13 cellular contexts compared by ENCODE assay signal in the genomic region with DNA sequence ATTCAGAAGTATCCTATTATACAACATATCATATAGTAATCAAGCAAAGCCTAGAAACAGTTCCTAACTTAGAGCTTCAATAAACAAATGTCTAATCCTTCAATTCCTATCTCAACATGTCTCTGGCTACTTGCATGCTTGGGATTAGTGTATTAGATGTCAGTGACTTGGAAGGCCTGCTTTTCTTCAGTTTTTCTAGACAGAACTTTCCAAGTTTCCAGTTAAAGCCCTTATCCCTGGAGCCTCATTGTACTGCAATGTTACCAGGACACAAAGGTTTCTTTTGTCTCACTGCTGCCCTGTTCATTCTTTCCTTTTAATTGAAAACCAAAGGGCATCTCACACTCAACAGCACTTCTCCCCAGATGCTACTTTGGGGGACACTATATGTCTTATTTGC. TPM values are rescaled to one million over a fixed set of nuclear protein-coding genes. Genes with fewer than 3 reads are reported as not detected.
DNase-seq lines count a peak whose midpoint lies in the region; ATAC-seq and TF ChIP-seq lines count a peak whose summit lies in the region.
"Had no signal": no experiment of that assay in that cellular context is flagged by ENCODE, and none has a peak within 500 bp of the region (broad histone marks: within the 10 kb centered on the region; RNA-seq: fewer than 3 reads in every experiment).

No MANE protein-coding gene starts in this region.

- no peak overlapping the region for H2AFZ ChIP-seq in IMR-90 (replicated peaks; ENCODE audit: low read length, poor library complexity)

- no peak overlapping the region for H2BK5ac ChIP-seq in IMR-90 (ENCODE audit: low read depth, low read length, poor library complexity, severe bottlenecking)

- BruUV-seq in IMR-90 (replicated peaks; lab: Mats Ljungman, UMichigan), result no TSS peak

- H3K4me1 ChIP-seq in IMR-90 (ENCODE audit: control insufficient read depth, insufficient read depth, low read length) (no peaks in the 10 kb centered on the region), esophagus squamous epithelium (peaks cover 8 to 31% (median 22%) of the 10 kb centered on the region in 3 donors)
- H3K4me1 ChIP-seq: HAP-1 had no signal

- in situ Hi-C loops in IMR-90 (cut with MboI; ENCODE audit: low sequenced_read_pairs), result loop anchor here (5.0 kb wide), 1 partner anchor 82 kb away; no protein-coding TSS in a partner anchor

- no peak overlapping the region for H3K9ac ChIP-seq in IMR-90 (ENCODE audit: low read depth, low read length)
- H3K9ac ChIP-seq: BLaER1 had no signal

- H3K36me3 ChIP-seq in IMR-90 (ENCODE audit: control insufficient read depth, insufficient read depth, low read length), result peaks cover 45% of the 10 kb centered on the region
- H3K36me3 ChIP-seq in esophagus squamous epithelium, result peaks cover 0 to 82% (median 19%) of the 10 kb centered on the region in 3 donors

- H3K23ac ChIP-seq in IMR-90 (ENCODE audit: low read depth, low read length), result no peak overlapping the region

- H4K8ac ChIP-seq in IMR-90 (ENCODE audit: low read depth in 2 of 2, low read length in 2 of 2), result no peak overlapping the region

- no peak overlapping the region for H2AK9ac ChIP-seq in IMR-90 (replicated peaks; ENCODE audit: low read depth, low read length, poor library complexity)

- no peak for TF ChIP-seq RAD21 in IMR-90 (IDR thresholded peaks at IDR 0.05; ENCODE audit: low read length)

- no peak overlapping the region for H3K18ac ChIP-seq in IMR-90 (ENCODE audit: low read depth, low read length)

- no peak overlapping the region; the same call in 1 of the 2 replicates for H2AK5ac ChIP-seq in IMR-90 (ENCODE audit: low read depth, low read length)

- peaks cover 3% of the 10 kb centered on the region; the same call in 1 of the 2 replicates for H4K20me1 ChIP-seq in IMR-90 (ENCODE audit: insufficient read depth, low read length)
- H4K20me1 ChIP-seq: BLaER1 had no signal

- no peak overlapping the region for H3K4ac ChIP-seq in IMR-90 (ENCODE audit: low read depth, low read length)

- H3K9me3 ChIP-seq in IMR-90 (ENCODE audit: control insufficient read depth, insufficient read depth, low read length) (no peaks in the 10 kb centered on the region), esophagus squamous epithelium (no peaks in the 10 kb centered on the region)
- H3K9me3 ChIP-seq: BLaER1, HAP-1 had no signal

- CTCF ChIA-PET in IMR-90 (lab: Yijun Ruan, JAX), result interaction anchor here (0.6 kb wide), 2 partner anchors 66 to 254 kb away, joined by 3 to 5 read pairs; no protein-coding TSS in a partner anchor

- DNase-seq in IMR-90 (peak; percentile 33), medulla oblongata (ENCODE audit: extremely low spot score) (peak; percentile 75), pons (ENCODE audit: low spot score) (peak; percentile 94), NCI-H69 (lab: John Stamatoyannopoulos, UW) (no peak), esophagus squamous epithelium (lab: John Stamatoyannopoulos, UW) (no peak), cardiac septum (ENCODE audit: low spot score) (no peak), occipital lobe (lab: John Stamatoyannopoulos, UW) (no peak)
- DNase-seq: CD8-positive, alpha-beta T cell; NCI-H187; OCI-M1 had no signal

- no peak for TF ChIP-seq CTCF in IMR-90 (conservative IDR thresholded peaks at IDR 0.05; ENCODE audit: low read depth, low read length)
- TF ChIP-seq CTCF in esophagus squamous epithelium (IDR thresholded peaks at IDR 0.05), result no peak

- intact Hi-C loops in IMR-90 (cut with micrococcal nuclease) (loop anchor here (2.0 to 5.0 kb wide), 3 partner anchors 77 to 377 kb away; partner anchors contain the start of genes CPNE2 and SLC12A3), esophagus squamous epithelium (cut with DNase I) (loop anchor here (5.0 kb wide), 1 partner anchor 77 kb away; the partner anchor contains the start of gene CPNE2), cardiac septum (cut with DNase I) (no loop called here)

- H3K27me3 ChIP-seq in IMR-90 (ENCODE audit: control insufficient read depth, insufficient read depth, low read length), result no peaks in the 10 kb centered on the region
- no peaks in the 10 kb centered on the region for H3K27me3 ChIP-seq in esophagus squamous epithelium
- H3K27me3 ChIP-seq: BLaER1 had no signal

- no peak overlapping the region for H2BK20ac ChIP-seq in IMR-90 (ENCODE audit: low read depth, low read length)

- no peak overlapping the region for H4K91ac ChIP-seq in IMR-90 (ENCODE audit: insufficient read depth, low read depth, low read length)

- H3K9me1 ChIP-seq in IMR-90 (ENCODE audit: insufficient read depth, low read length), result no peaks in the 10 kb centered on the region

- H3K27ac ChIP-seq in IMR-90 (ENCODE audit: insufficient read depth, low read length) (no peak overlapping the region), cingulate gyrus (ENCODE audit: low read depth, low read length) (peak overlapping the region; percentile 61), esophagus squamous epithelium (no peak overlapping the region)
- H3K27ac ChIP-seq: BLaER1 had no signal

- H3K4me3 ChIP-seq in IMR-90 (ENCODE audit: insufficient read depth, low read depth, low read length) (no peak overlapping the region), esophagus squamous epithelium (no peak overlapping the region)
- H3K4me3 ChIP-seq: BLaER1, HAP-1 had no signal

- H3K14ac ChIP-seq in IMR-90 (replicated peaks; ENCODE audit: low read depth, low read length), result no peak overlapping the region

- TF ChIP-seq POLR2A in IMR-90 (IDR thresholded peaks at IDR 0.05; ENCODE audit: low read depth, low read length) (no peak), esophagus squamous epithelium (IDR thresholded peaks at IDR 0.05) (no peak)

- ATAC-seq in IMR-90 (ENCODE audit: low read depth), result peak; percentile 80
- ATAC-seq: CD8-positive, alpha-beta T cell had no signal

- no peak overlapping the region for H4K5ac ChIP-seq in IMR-90 (ENCODE audit: low read depth, low read length)

- POLR2A ChIA-PET in IMR-90 (lab: Charles Lee; ENCODE audit: unreplicated experiment), result no interaction called here

- H2BK15ac ChIP-seq in IMR-90 (ENCODE audit: low read depth, low read length), result no peak overlapping the region

- peaks cover 4 to 6% of the 10 kb centered on the region in 2 experiments; a peak in 3 of 4 replicates for H3K79me1 ChIP-seq in IMR-90 (ENCODE audit: low read depth in 1 of 2, low read length in 2 of 2)

- no peak overlapping the region for H3K4me2 ChIP-seq in IMR-90 (ENCODE audit: low read depth, low read length)
- H3K4me2 ChIP-seq: BLaER1 had no signal

- dilution Hi-C loops in IMR-90 (cut with HindIII; ENCODE audit: low sequenced_read_pairs, unreplicated experiment), result no loop called here

- no peak overlapping the region for H3K56ac ChIP-seq in IMR-90 (ENCODE audit: extremely low read depth, insufficient read depth, low read length)

- no peak overlapping the region for H2BK120ac ChIP-seq in IMR-90 (ENCODE audit: low read depth, low read length)

TF ChIP-seq in IMR-90, 13 proteins besides CTCF, POLR2A, EP300 and RAD21:
- TF ChIP-seq SMC3 (IDR thresholded peaks at IDR 0.05; ENCODE audit: low read depth, low read length) (no peak), RFX5 (IDR thresholded peaks at IDR 0.05; ENCODE audit: low read depth, low read length) (no peak), MXI1 (IDR thresholded peaks at IDR 0.05; ENCODE audit: borderline replicate concordance, low read depth, low read length) (no peak), RCOR1 (IDR thresholded peaks at IDR 0.05; ENCODE audit: insufficient replicate concordance, low read length) (no peak), USF2 (IDR thresholded peaks at IDR 0.05; ENCODE audit: low read depth, low read length) (no peak), FOS (IDR thresholded peaks at IDR 0.05; ENCODE audit: low read depth, low read length) (no peak), BHLHE40 (IDR thresholded peaks at IDR 0.05; ENCODE audit: low read depth, low read length) (no peak)
- TF ChIP-seq, protein P1, sequence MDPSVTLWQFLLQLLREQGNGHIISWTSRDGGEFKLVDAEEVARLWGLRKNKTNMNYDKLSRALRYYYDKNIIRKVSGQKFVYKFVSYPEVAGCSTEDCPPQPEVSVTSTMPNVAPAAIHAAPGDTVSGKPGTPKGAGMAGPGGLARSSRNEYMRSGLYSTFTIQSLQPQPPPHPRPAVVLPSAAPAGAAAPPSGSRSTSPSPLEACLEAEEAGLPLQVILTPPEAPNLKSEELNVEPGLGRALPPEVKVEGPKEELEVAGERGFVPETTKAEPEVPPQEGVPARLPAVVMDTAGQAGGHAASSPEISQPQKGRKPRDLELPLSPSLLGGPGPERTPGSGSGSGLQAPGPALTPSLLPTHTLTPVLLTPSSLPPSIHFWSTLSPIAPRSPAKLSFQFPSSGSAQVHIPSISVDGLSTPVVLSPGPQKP (IDR thresholded peaks at IDR 0.05; ENCODE audit: borderline replicate concordance, low read depth, low read length), result no peak

RNA-seq across cellular contexts. Expression of gene PSME3IP1, which starts 16.5 kb away (rescaled TPM):
- 50.2 and 52.2 TPM in 2 replicates for total RNA-seq in IMR-90 (2012; rRNA removed)
- polyA plus RNA-seq in IMR-90 (2012; rRNA removed), result 71.2 and 75.2 TPM in 2 replicates
- 53.6 and 57.9 TPM in 2 replicates for polyA plus RNA-seq in IMR-90 (2012; cell fraction: cytosol; rRNA removed)
- 78.1 and 104 TPM in 2 replicates for polyA plus RNA-seq in IMR-90 (2012; cell fraction: nucleus; rRNA removed; ENCODE audit: low replicate concordance)
- 10 to 100 TPM; 40.7 to 65.6 (median 51.3) TPM for total RNA-seq in esophagus squamous epithelium
- 58.1 TPM for total RNA-seq in cardiac septum
- total RNA-seq in occipital lobe, result 104 TPM

RNA-seq across cellular contexts. Expression of gene RSPRY1, which starts 16.8 kb away (rescaled TPM):
- 59.2 and 62.2 TPM in 2 replicates for total RNA-seq in IMR-90 (2012; rRNA removed)
- 23.7 and 25.2 TPM in 2 replicates for polyA plus RNA-seq in IMR-90 (2012; rRNA removed)
- 9.2 and 10.2 TPM in 2 replicates for polyA plus RNA-seq in IMR-90 (2012; cell fraction: cytosol; rRNA removed)
- polyA plus RNA-seq in IMR-90 (2012; cell fraction: nucleus; rRNA removed; ENCODE audit: low replicate concordance), result 10.3 and 29.1 TPM in 2 replicates
- total RNA-seq in esophagus squamous epithelium, result 10 to 100 TPM; 13.7 to 27.2 (median 23.1) TPM
- 17.1 TPM for total RNA-seq in cardiac septum
- 75.5 TPM for total RNA-seq in occipital lobe

Comparison
In these comparisons a context has a peak if more than half of its experiments do, and no peak if none do; other contexts are left out.
1. DNase-seq: peak in IMR-90 (single experiment), medulla oblongata (single experiment) and pons (single experiment); none in NCI-H69 (single experiment), esophagus squamous epithelium (single experiment), cardiac septum (single experiment) and occipital lobe (single experiment).